ENCODE assay signal across 20 cellular contexts in genomic region chr3:197810901-197811300, GRCh38.
"Had no signal": no experiment of that assay in that cellular context is flagged by ENCODE, and none has a peak within 500 bp of the region (broad histone marks: within the 10 kb centered on the region; RNA-seq: fewer than 3 reads in every experiment).

No MANE protein-coding gene starts in this region.

- H3K4me3 ChIP-seq: adrenal gland, body of pancreas, gastroesophageal sphincter, heart right ventricle, prostate gland, spleen, stomach, thoracic aorta had no signal

- H3K36me3 Mint-ChIP-seq: natural killer cell treated with Interleukin-12 subunit alpha and Interleukin-12 subunit beta and Interleukin-15 and Interleukin-18, amount 100 ng/mL, for 72 hours had no signal

- H3K27me3 ChIP-seq: adrenal gland, body of pancreas, gastroesophageal sphincter, heart right ventricle, spleen, stomach had no signal

- H3K27me3 Mint-ChIP-seq: activated CD4-positive, alpha-beta memory T cell treated with anti-CD3 and anti-CD28 coated beads for 36 hours; activated naive CD4-positive, alpha-beta T cell treated with anti-CD3 and anti-CD28 coated beads, Interleukin-2, amount 50 U/mL, for 24 hours; natural killer cell treated with Interleukin-12 subunit alpha and Interleukin-12 subunit beta and Interleukin-15 and Interleukin-18, amount 100 ng/mL, for 72 hours had no signal

- FAIRE-seq: endothelial cell of umbilical vein had no signal

- H3K36me3 ChIP-seq: adrenal gland, gastroesophageal sphincter, heart right ventricle, prostate gland, stomach, thoracic aorta had no signal

- DNase-seq: activated CD4-positive, alpha-beta memory T cell treated with anti-CD3 and anti-CD28 coated beads for 36 hours; activated CD4-positive, CD25-positive, alpha-beta regulatory T cell treated with anti-CD3 and anti-CD28 coated beads, Interleukin-2, amount 50 U/mL, for 72 hours; activated effector memory CD4-positive, alpha-beta T cell treated with anti-CD3 and anti-CD28 coated beads, Interleukin-2, amount 50 U/mL, for 16 hours; activated T-cell treated with anti-CD3 and anti-CD28 coated beads, Interleukin-2, amount 50 U/mL, for 4 hours; body of pancreas; central memory CD4-positive, alpha-beta T cell; cortex of kidney; effector CD8-positive, alpha-beta T cell; spleen; stimulated activated CD4-positive, alpha-beta T cell treated with anti-CD3 and anti-CD28 coated beads, Interleukin-2, amount 100 ng/mL, for 24 hours; stomach had no signal

- H3K4me3 Mint-ChIP-seq: activated CD4-positive, alpha-beta memory T cell treated with anti-CD3 and anti-CD28 coated beads for 36 hours; activated naive CD4-positive, alpha-beta T cell treated with anti-CD3 and anti-CD28 coated beads, Interleukin-2, amount 50 U/mL, for 24 hours; activated T-cell treated with anti-CD3 and anti-CD28 coated beads, Interleukin-2, amount 50 U/mL, for 4 hours; natural killer cell treated with Interleukin-12 subunit alpha and Interleukin-12 subunit beta and Interleukin-15 and Interleukin-18, amount 100 ng/mL, for 72 hours had no signal

- ATAC-seq: activated T-cell treated with anti-CD3 and anti-CD28 coated beads, Interleukin-2, amount 50 U/mL, for 4 hours; body of pancreas; left lobe of liver; natural killer cell treated with Interleukin-12 subunit alpha and Interleukin-12 subunit beta and Interleukin-15 and Interleukin-18, amount 100 ng/mL, for 72 hours had no signal

- H3K27ac Mint-ChIP-seq: activated CD4-positive, alpha-beta memory T cell treated with anti-CD3 and anti-CD28 coated beads for 36 hours had no signal

- H3K27ac ChIP-seq: prostate gland had no signal

- H3K9me3 ChIP-seq: adrenal gland, body of pancreas, gastroesophageal sphincter, heart right ventricle, prostate gland, spleen, stomach, thoracic aorta had no signal

- H3K9me3 Mint-ChIP-seq: activated CD4-positive, alpha-beta memory T cell treated with anti-CD3 and anti-CD28 coated beads for 36 hours; activated naive CD4-positive, alpha-beta T cell treated with anti-CD3 and anti-CD28 coated beads, Interleukin-2, amount 50 U/mL, for 24 hours; activated T-cell treated with anti-CD3 and anti-CD28 coated beads, Interleukin-2, amount 50 U/mL, for 4 hours; natural killer cell treated with Interleukin-12 subunit alpha and Interleukin-12 subunit beta and Interleukin-15 and Interleukin-18, amount 100 ng/mL, for 72 hours had no signal
